In the genomic region with DNA sequence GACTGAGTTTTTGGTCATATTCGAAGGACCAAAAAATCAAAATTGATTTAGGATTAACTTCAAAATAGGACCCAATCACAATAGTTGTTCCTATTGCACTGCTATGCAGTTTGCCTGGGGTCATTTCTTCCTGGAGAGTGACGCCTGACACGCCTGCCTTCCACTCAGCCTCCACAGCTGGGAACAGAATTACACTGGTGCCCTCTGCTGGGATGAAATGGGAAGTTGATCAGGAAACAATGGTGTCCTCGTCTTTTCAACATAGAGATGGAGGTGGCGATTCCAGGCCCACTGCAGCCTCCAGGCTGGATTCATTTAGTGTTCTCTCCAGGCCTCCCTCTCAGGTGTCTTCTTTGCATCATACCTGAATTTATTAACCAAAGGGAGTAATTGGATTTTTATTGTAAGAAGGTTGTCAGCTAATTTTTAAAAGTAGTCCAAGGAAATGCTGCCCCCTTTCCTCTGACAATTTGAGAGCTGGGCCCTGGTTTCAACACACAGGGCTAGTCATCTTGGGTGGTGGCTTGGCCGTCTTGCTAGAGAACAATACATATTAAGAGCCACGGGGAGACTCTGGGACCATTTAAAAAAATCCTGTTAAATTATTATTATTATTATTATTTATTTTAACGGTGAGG, we compare ENCODE assay signal across 8 cellular contexts.
DNase-seq lines count a peak whose midpoint lies in the region; ATAC-seq and TF ChIP-seq lines count a peak whose summit lies in the region.

No MANE protein-coding gene starts in this region.

- H3K9me2 ChIP-seq in neural cell (ENCODE audit: insufficient read depth, low read length) = no peaks in the 10 kb centered on the region

- intact Hi-C loops in esophagus squamous epithelium (cut with DNase I) = loop anchor here (10.0 kb wide), 1 partner anchor 478 kb away; no protein-coding TSS in a partner anchor

- H3K9me3 ChIP-seq in NT2/D1 (ENCODE audit: insufficient read depth, low read length) = no peaks in the 10 kb centered on the region
- no peaks in the 10 kb centered on the region for H3K9me3 ChIP-seq in esophagus squamous epithelium
- H3K9me3 ChIP-seq in neural cell (ENCODE audit: low read length) = no peaks in the 10 kb centered on the region

- WGBS in esophagus squamous epithelium, 2 donors = 18 to 20% methylated on average over 8 of the region's 8 CpGs

- H3K27me3 ChIP-seq in NT2/D1 (ENCODE audit: insufficient read depth, insufficient read length) (no peaks in the 10 kb centered on the region), esophagus squamous epithelium (no peaks in the 10 kb centered on the region), neural cell (ENCODE audit: insufficient read depth, low read depth, low read length) (no peaks in the 10 kb centered on the region)

- H3K9ac ChIP-seq in NT2/D1 (ENCODE audit: insufficient read length, low read depth) (no peak overlapping the region), neural cell (ENCODE audit: low read length) (peak overlapping the region; percentile 64)

- TF ChIP-seq RAD21 in neural cell (conservative IDR thresholded peaks at IDR 0.05) = peak; percentile 95

- H3K4me1 ChIP-seq in NT2/D1 (ENCODE audit: insufficient read depth, insufficient read length) (no peaks in the 10 kb centered on the region), esophagus squamous epithelium (peaks cover 0 to 7% (median 0%) of the 10 kb centered on the region in 3 donors)

- H3K4me2 ChIP-seq in neural cell (ENCODE audit: low read length) = peak overlapping the region; percentile 15

- peak; percentile 98 for ATAC-seq in GM21529 (IDR thresholded peaks at IDR 0.05; ENCODE audit: unreplicated experiment)
- ATAC-seq in stimulated activated naive CD8-positive, alpha-beta T cell treated with anti-CD3 and anti-CD28 coated beads, Interleukin-15, Interleukin-2, amounts not matched to agents 100 U/mL and 50 U/mL, for 24 hours = peak; percentile 92

- H3K27ac ChIP-seq in esophagus squamous epithelium (no peak overlapping the region), neural cell (ENCODE audit: low read length) (peak overlapping the region; percentile 90)

- no peak for TF ChIP-seq POLR2A in esophagus squamous epithelium (IDR thresholded peaks at IDR 0.05)

- TF ChIP-seq CTCF in esophagus squamous epithelium (IDR thresholded peaks at IDR 0.05) (peak; percentile 64 to 84 (median 74)), neural cell (IDR thresholded peaks at IDR 0.05; ENCODE audit: poor library complexity, severe bottlenecking) (peak; percentile 94)

- H4K20me1 ChIP-seq in neural cell (ENCODE audit: insufficient read depth) = no peaks in the 10 kb centered on the region

- H3K36me3 ChIP-seq in NT2/D1 (ENCODE audit: insufficient read depth, insufficient read length, low read length) (no peaks in the 10 kb centered on the region), esophagus squamous epithelium (no peaks in the 10 kb centered on the region), neural cell (ENCODE audit: insufficient read depth, low read length) (peaks cover 15% of the 10 kb centered on the region)

- peak; percentile 38 for TF ChIP-seq EP300 in neural cell (conservative IDR thresholded peaks at IDR 0.05; ENCODE audit: poor library complexity, severe bottlenecking)

- H3K4me3 ChIP-seq in NT2/D1 (ENCODE audit: insufficient read length, low read depth) (no peak overlapping the region), esophagus squamous epithelium (no peak overlapping the region), neural cell (ENCODE audit: low read length) (no peak overlapping the region)

- peaks cover 71% of the 10 kb centered on the region for H3K79me2 ChIP-seq in neural cell (replicated peaks; ENCODE audit: insufficient read depth, low read length)

- peaks cover 10% of the 10 kb centered on the region for H3F3A ChIP-seq in neural cell (ENCODE audit: insufficient read depth, low read length, poor library complexity, severe bottlenecking)

- H2AFZ ChIP-seq in neural cell (ENCODE audit: low read depth, low read length) = no peak overlapping the region

- peak; percentile 72 for DNase-seq in DMS79 (lab: John Stamatoyannopoulos, UW)
- DNase-seq in HuH-7 (ENCODE audit: low spot score) = peak; percentile 70
- DNase-seq in NT2/D1 (ENCODE audit: low read depth, low spot score) = peak; percentile 71
- DNase-seq in activated T-cell treated with anti-CD3 and anti-CD28 coated beads for 1 hour (ENCODE audit: low read depth) = peak; percentile 43
- no peak for DNase-seq in esophagus squamous epithelium (lab: John Stamatoyannopoulos, UW)
- DNase-seq in stimulated activated naive CD8-positive, alpha-beta T cell treated with anti-CD3 and anti-CD28 coated beads, Interleukin-15, Interleukin-2, amounts not matched to agents 100 U/mL and 50 U/mL, for 24 hours = peak; percentile 72

TF ChIP-seq in neural cell, 6 proteins besides CTCF, POLR2A, EP300 and RAD21:
- TF ChIP-seq SMC3 (conservative IDR thresholded peaks at IDR 0.05; ENCODE audit: poor library complexity) (peak; percentile 94), MXI1 (conservative IDR thresholded peaks at IDR 0.05; ENCODE audit: poor library complexity, severe bottlenecking) (no peak), POLR2AphosphoS5 (IDR thresholded peaks at IDR 0.05) (peak; percentile 38)
